11 cellular contexts compared by ENCODE assay signal in genomic region chr4:137545461-137545861, GRCh38. TPM values are rescaled to one million over a fixed set of nuclear protein-coding genes. Genes with fewer than 3 reads are reported as not detected.
A peak's percentile ranks its signal among the peaks of the same experiment; 100 is the strongest.
DNase-seq lines count a peak whose midpoint lies in the region; ATAC-seq and TF ChIP-seq lines count a peak whose summit lies in the region.
"Had no signal": no experiment of that assay in that cellular context is flagged by ENCODE, and none has a peak within 500 bp of the region (broad histone marks: within the 10 kb centered on the region; RNA-seq: fewer than 3 reads in every experiment).

No MANE protein-coding gene starts in this region.

- CTCF ChIA-PET in BJ (lab: Yijun Ruan, JAX) = no interaction called here

- DNase-seq in BJ (ENCODE audit: low read depth) = peak; percentile 42
- peak; percentile 91 for DNase-seq in NCI-H226
- DNase-seq in fibroblast of mammary gland (ENCODE audit: low read depth) = peak; percentile 89
- no peak for DNase-seq in omental fat pad (ENCODE audit: low spot score)
- DNase-seq in DMS79 treated with DMSO at 0.1 percent for 48 hours (lab: John Stamatoyannopoulos, UW) = no peak
- DNase-seq in NCI-H1417 treated with DMSO at 0.1 percent for 48 hours (lab: John Stamatoyannopoulos, UW) = no peak
- DNase-seq in MM.1S = no peak
- no peak for DNase-seq in NK-92 treated with Interleukin-12 subunit alpha and Interleukin-12 subunit beta, amount 100 ng/mL, for 24 hours (lab: John Stamatoyannopoulos, UW)

- no peak overlapping the region for H3K27ac ChIP-seq in MM.1S (ENCODE audit: low read length)

- no peak overlapping the region for H3K4me2 ChIP-seq in MM.1S (ENCODE audit: low read depth, low read length)

- H3K9me2 ChIP-seq in MM.1S (replicated peaks; ENCODE audit: insufficient read depth, low read length) = no peaks in the 10 kb centered on the region

- H3K36me3 ChIP-seq in BJ (ENCODE audit: control insufficient read depth, insufficient read depth, low read length) (no peaks in the 10 kb centered on the region), MM.1S (replicated peaks; ENCODE audit: insufficient read depth, low read length) (no peaks in the 10 kb centered on the region)

- H3F3A ChIP-seq in MM.1S (ENCODE audit: insufficient read depth, low read length) = no peaks in the 10 kb centered on the region

- no peak overlapping the region for H2AFZ ChIP-seq in MM.1S (ENCODE audit: low read length)

- POLR2A ChIA-PET in BJ (lab: Charles Lee) = interaction anchor here (0.6 kb wide), 1 partner anchor 498 kb away, joined by 3 read pairs; no protein-coding TSS in a partner anchor

- TF ChIP-seq CTCF in BJ (IDR thresholded peaks at IDR 0.05; ENCODE audit: insufficient read depth, low read depth, low read length) = no peak
- peak; percentile 26 for TF ChIP-seq CTCF in fibroblast of mammary gland (conservative IDR thresholded peaks at IDR 0.05; ENCODE audit: control insufficient read depth, insufficient read depth, low read depth, low read length)
- TF ChIP-seq CTCF in omental fat pad (IDR thresholded peaks at IDR 0.05) = no peak
- TF ChIP-seq CTCF in MM.1S (IDR thresholded peaks at IDR 0.05; ENCODE audit: low read length) = no peak

- H3K4me3 ChIP-seq in BJ (ENCODE audit: low read depth, low read length) = no peak overlapping the region
- no peak overlapping the region for H3K4me3 ChIP-seq in fibroblast of mammary gland (ENCODE audit: control insufficient read depth, low read depth, low read length)
- H3K4me3 ChIP-seq in MM.1S (ENCODE audit: low read length) = no peak overlapping the region

- no peaks in the 10 kb centered on the region for H4K20me1 ChIP-seq in MM.1S (ENCODE audit: insufficient read depth, low read length)

- no peaks in the 10 kb centered on the region for H3K79me2 ChIP-seq in MM.1S (ENCODE audit: low read length)

- no peaks in the 10 kb centered on the region for H3K9me3 ChIP-seq in MM.1S (replicated peaks; ENCODE audit: insufficient read depth, low read length)
- H3K9me3 ChIP-seq: Caco-2 had no signal

- no peak overlapping the region for H3K9ac ChIP-seq in MM.1S (ENCODE audit: low read length)

- H3K4me1 ChIP-seq in MM.1S (ENCODE audit: low read length) = no peaks in the 10 kb centered on the region

- peak; percentile 98 for ATAC-seq in omental fat pad (ENCODE audit: low FRiP score)

- H3K27me3 ChIP-seq in BJ (ENCODE audit: control insufficient read depth, insufficient read depth, low read length) (no peaks in the 10 kb centered on the region), MM.1S (replicated peaks; ENCODE audit: insufficient read depth, low read length) (no peaks in the 10 kb centered on the region)
- H3K27me3 ChIP-seq: dorsolateral prefrontal cortex had no signal

RNA-seq across cellular contexts. Expression of gene PCDH18, which starts 13.2 kb away (rescaled TPM):
- polyA plus RNA-seq in BJ (2011; rRNA removed) = 122 and 138 TPM in 2 replicates
- 126 and 180 TPM in 2 replicates for polyA minus RNA-seq in BJ (2011; rRNA and poly(A)+ RNA removed)
- 10 to 100 TPM; 38.9 to 74.1 (median 55.9) TPM for total RNA-seq in omental fat pad
- total RNA-seq: activated T-helper 1 cell treated with anti-CD3 and anti-CD28 coated beads, Interleukin-12 subunit alpha, Interleukin-12 subunit beta, Interleukin-2, Interleukin-4 antibody, amounts not matched to agents 30 ng/mL and 10 ng/mL and 1 ng/mL, durations not matched to agents 14 hours and 24 hours and 36 hours had no signal

Comparison
In these comparisons a context has a peak if more than half of its experiments do, and no peak if none do; other contexts are left out.
1. DNase-seq: peak in BJ (single experiment), NCI-H226 (single experiment) and fibroblast of mammary gland (single experiment); none in omental fat pad (single experiment), DMS79 treated with DMSO at 0.1 percent for 48 hours (single experiment), NCI-H1417 treated with DMSO at 0.1 percent for 48 hours (single experiment), MM.1S (single experiment) and NK-92 treated with Interleukin-12 subunit alpha and Interleukin-12 subunit beta, amount 100 ng/mL, for 24 hours (single experiment).